ENCODE assay signal across 13 cellular contexts in the genomic region with DNA sequence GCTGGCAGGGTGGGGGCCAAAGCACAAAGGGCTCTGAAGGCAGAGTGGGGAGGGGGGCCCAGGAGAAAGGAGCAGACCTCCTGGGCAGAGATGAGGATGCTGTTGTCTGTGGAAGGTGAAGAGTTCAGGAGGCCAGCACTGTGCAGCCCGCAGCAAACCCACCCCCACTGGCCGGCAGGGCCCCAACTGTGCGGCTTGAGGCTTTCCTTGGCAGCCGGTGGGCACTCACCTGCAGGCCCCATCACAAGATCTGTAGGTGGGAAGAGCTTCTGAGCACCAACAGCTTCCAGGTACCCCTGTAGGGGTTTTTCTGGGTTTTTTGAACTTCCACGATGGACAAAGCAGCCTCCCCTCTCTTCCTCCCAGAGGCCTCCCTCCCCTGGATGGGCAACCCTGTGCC.
A peak's percentile ranks its signal among the peaks of the same experiment; 100 is the strongest.
DNase-seq lines count a peak whose midpoint lies in the region; ATAC-seq and TF ChIP-seq lines count a peak whose summit lies in the region.
"Had no signal": no experiment of that assay in that cellular context is flagged by ENCODE, and none has a peak within 500 bp of the region (broad histone marks: within the 10 kb centered on the region; RNA-seq: fewer than 3 reads in every experiment).

No MANE protein-coding gene starts in this region.

- H2AK5ac ChIP-seq in mesenchymal stem cell (ENCODE audit: low read length, severe bottlenecking), result no peak overlapping the region

- TF ChIP-seq CTCF in DND-41 (IDR thresholded peaks at IDR 0.05; ENCODE audit: borderline replicate concordance, extremely low read depth, low read length, poor library complexity, severe bottlenecking) (no peak), ascending aorta (IDR thresholded peaks at IDR 0.05) (no peak), lower lobe of right lung (IDR thresholded peaks at IDR 0.05) (no peak)

- no peak overlapping the region for H3K4ac ChIP-seq in mesenchymal stem cell (ENCODE audit: low read depth in 1 of 2, low read length in 2 of 2)

- H2BK120ac ChIP-seq in mesenchymal stem cell (ENCODE audit: low read depth, low read length), result no peak overlapping the region

- no peak overlapping the region for H2BK15ac ChIP-seq in mesenchymal stem cell (ENCODE audit: low read depth, poor library complexity, severe bottlenecking)

- no peak overlapping the region for H3K14ac ChIP-seq in mesenchymal stem cell (ENCODE audit: low read length in 2 of 2)

- H3K27me3 ChIP-seq in DND-41 (ENCODE audit: insufficient read depth, low read length, poor library complexity), result no peaks in the 10 kb centered on the region
- no peaks in the 10 kb centered on the region for H3K27me3 ChIP-seq in ascending aorta
- H3K27me3 ChIP-seq in lower lobe of right lung (ENCODE audit: low read depth), result no peaks in the 10 kb centered on the region
- H3K27me3 ChIP-seq in mesenchymal stem cell (ENCODE audit: control insufficient read depth in 1 of 2, insufficient read depth in 1 of 2, low read length in 2 of 2), result no peaks in the 10 kb centered on the region
- H3K27me3 ChIP-seq: BE2C had no signal

- no peak overlapping the region for H4K8ac ChIP-seq in mesenchymal stem cell (ENCODE audit: low read length)

- H3K36me3 ChIP-seq in DND-41 (ENCODE audit: insufficient read depth, low read length), result peaks cover 15% of the 10 kb centered on the region
- no peaks in the 10 kb centered on the region for H3K36me3 ChIP-seq in ascending aorta
- peaks cover 4% of the 10 kb centered on the region for H3K36me3 ChIP-seq in lower lobe of right lung
- H3K36me3 ChIP-seq in mesenchymal stem cell (ENCODE audit: control insufficient read depth in 1 of 2, insufficient read depth in 2 of 2, low read depth in 1 of 2, low read length in 2 of 2), result peaks cover 10 to 20% of the 10 kb centered on the region in 2 experiments

- DNase-seq in DND-41 (no peak), ascending aorta (ENCODE audit: low spot score in 2 of 2) (no peak), lower lobe of right lung (peak; percentile 24), substantia nigra (lab: John Stamatoyannopoulos, UW) (no peak), mesenchymal stem cell (no peak), NCI-H1930 (lab: John Stamatoyannopoulos, UW) (no peak)
- DNase-seq: BE2C, MV-4-11, NCI-H1417 treated with DMSO at 0.1 percent for 48 hours, NCI-H2029 treated with DMSO at 0.1 percent for 48 hours, NCI-H510A treated with DMSO at 0.1 percent for 48 hours had no signal

- ATAC-seq in DND-41 (ENCODE audit: insufficient read depth, low read depth) (no peak), lower lobe of right lung (no peak), HG03039 (IDR thresholded peaks at IDR 0.05; ENCODE audit: unreplicated experiment) (no peak)

- 92% methylated on average over 4 of the region's 5 CpGs for WGBS in mesenchymal stem cell

- H3K18ac ChIP-seq in mesenchymal stem cell (ENCODE audit: low read depth in 1 of 2, low read length in 2 of 2), result no peak overlapping the region

- H2BK12ac ChIP-seq in mesenchymal stem cell (ENCODE audit: low read length in 2 of 2), result no peak overlapping the region

- H3K9ac ChIP-seq in DND-41 (ENCODE audit: low read depth, low read length) (no peak overlapping the region), mesenchymal stem cell (ENCODE audit: low read length) (no peak overlapping the region)

- H3K4me2 ChIP-seq in DND-41 (ENCODE audit: insufficient read depth, low read length) (no peak overlapping the region), mesenchymal stem cell (ENCODE audit: low read length, poor library complexity, severe bottlenecking) (no peak overlapping the region)
- H3K4me2 ChIP-seq: GM23338 had no signal

- no peaks in the 10 kb centered on the region for H3K9me3 ChIP-seq in DND-41 (ENCODE audit: insufficient read depth, low read length, severe bottlenecking)
- H3K9me3 ChIP-seq in ascending aorta, result no peaks in the 10 kb centered on the region
- no peaks in the 10 kb centered on the region for H3K9me3 ChIP-seq in lower lobe of right lung
- no peaks in the 10 kb centered on the region for H3K9me3 ChIP-seq in mesenchymal stem cell (ENCODE audit: control insufficient read depth, low read length)
- H3K9me3 ChIP-seq: BE2C had no signal

- no peaks in the 10 kb centered on the region for H3K79me2 ChIP-seq in DND-41 (ENCODE audit: insufficient read depth, low read length)

- no peaks in the 10 kb centered on the region for H4K20me1 ChIP-seq in DND-41 (ENCODE audit: insufficient read depth, low read length)

- H2AFZ ChIP-seq in DND-41 (ENCODE audit: low read depth, low read length) (no peak overlapping the region), mesenchymal stem cell (ENCODE audit: low read depth, low read length) (no peak overlapping the region)
- H2AFZ ChIP-seq: GM23338 had no signal

- H3K4me1 ChIP-seq in DND-41 (ENCODE audit: insufficient read depth, low read length), result peaks cover 9% of the 10 kb centered on the region
- H3K4me1 ChIP-seq in ascending aorta, result peaks cover 10 to 23% of the 10 kb centered on the region in 2 donors
- H3K4me1 ChIP-seq in lower lobe of right lung, result peaks cover 6% of the 10 kb centered on the region
- H3K4me1 ChIP-seq in mesenchymal stem cell (ENCODE audit: control insufficient read depth, insufficient read depth, low read depth, low read length), result peaks cover 2% of the 10 kb centered on the region

- H3K27ac ChIP-seq in DND-41 (ENCODE audit: low read length) (peak overlapping the region; percentile 48; the same call in 1 of the 2 replicates), ascending aorta (peak overlapping the region; percentile 90 to 92), lower lobe of right lung (no peak overlapping the region), substantia nigra (ENCODE audit: low read depth, low read length, poor library complexity, severe bottlenecking) (peak overlapping the region; percentile 19), mesenchymal stem cell (ENCODE audit: low read length, poor library complexity, severe bottlenecking) (no peak overlapping the region)

- peaks cover 7% of the 10 kb centered on the region for H3K79me1 ChIP-seq in mesenchymal stem cell (replicated peaks; ENCODE audit: low read length, poor library complexity, severe bottlenecking)

- H2BK5ac ChIP-seq in mesenchymal stem cell (ENCODE audit: low read depth, low read length, poor library complexity, severe bottlenecking), result no peak overlapping the region

- intact Hi-C loops in ascending aorta (cut with DNase I) (no loop called here), lower lobe of right lung (cut with DNase I) (no loop called here)

- no peak overlapping the region for H4K91ac ChIP-seq in mesenchymal stem cell (ENCODE audit: low read length)

- H3K4me3 ChIP-seq in DND-41 (ENCODE audit: low read depth in 1 of 2, low read length in 2 of 2), result no peak overlapping the region
- H3K4me3 ChIP-seq in ascending aorta, result peak overlapping the region in 1 of 2 donors; percentile 46
- H3K4me3 ChIP-seq in lower lobe of right lung, result no peak overlapping the region
- H3K4me3 ChIP-seq in mesenchymal stem cell (ENCODE audit: insufficient read depth in 1 of 2, low read depth in 1 of 2, low read length in 2 of 2), result no peak overlapping the region
- H3K4me3 ChIP-seq: GM23338 had no signal

- H3K23ac ChIP-seq in mesenchymal stem cell (ENCODE audit: low read length in 2 of 2), result no peak overlapping the region

Comparison
In these comparisons a context has a peak if more than half of its experiments do, and no peak if none do; other contexts are left out.
1. H3K27ac ChIP-seq: peak in DND-41 (single experiment), ascending aorta (2 of 2) and substantia nigra (single experiment); none in lower lobe of right lung (single experiment) and mesenchymal stem cell (single experiment).